Comparison of ENCODE assay signal across 8 cellular contexts in the genomic region with DNA sequence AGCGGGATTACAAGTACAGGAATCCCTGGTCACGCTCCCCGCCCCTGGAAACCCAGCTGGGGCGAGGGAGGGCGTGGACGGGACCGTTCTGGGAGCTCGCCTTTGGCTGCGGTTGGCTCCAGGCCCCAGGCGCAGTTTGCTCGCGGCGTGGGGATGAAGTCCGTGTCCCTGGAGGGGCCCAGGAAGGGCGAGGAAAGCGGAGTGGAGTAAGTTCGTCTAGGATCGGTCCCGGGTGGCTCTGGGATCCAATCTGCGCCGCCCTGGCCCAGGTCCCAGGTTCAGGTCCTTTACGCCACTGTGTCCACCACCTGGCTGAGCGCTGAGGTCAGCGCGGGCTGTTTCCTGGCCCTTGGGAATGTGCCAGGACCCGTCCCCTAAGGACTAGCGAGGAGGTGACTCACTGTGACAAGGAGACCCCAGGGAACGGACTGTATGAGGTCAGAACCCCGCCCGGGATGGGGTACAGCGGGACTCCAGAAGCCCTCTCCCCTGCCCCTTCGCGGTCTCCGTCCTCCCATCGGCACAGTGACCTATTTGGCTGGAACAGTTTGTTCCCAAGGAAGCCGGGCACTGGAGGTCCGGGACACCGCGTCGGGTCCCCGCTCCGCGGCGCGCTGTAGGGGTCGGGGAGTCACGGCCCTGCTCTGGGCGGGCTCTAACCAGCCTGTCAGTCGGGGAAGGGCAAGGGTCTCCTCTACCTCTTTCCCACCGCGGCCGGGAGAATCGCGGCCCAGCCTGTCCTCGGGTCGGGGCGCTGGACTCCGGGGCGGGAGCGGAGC. TPM values are rescaled to one million over a fixed set of nuclear protein-coding genes. Genes with fewer than 3 reads are reported as not detected.
DNase-seq lines count a peak whose midpoint lies in the region; ATAC-seq and TF ChIP-seq lines count a peak whose summit lies in the region.

No MANE protein-coding gene starts in this region.

- H3K27me3 Mint-ChIP-seq in activated T-helper 1 cell treated with anti-CD3 and anti-CD28 coated beads, Interleukin-12 subunit alpha, Interleukin-12 subunit beta, Interleukin-2, Interleukin-4 antibody, amounts not matched to agents 30 ng/mL and 10 ng/mL and 1 ng/mL, durations not matched to agents 14 hours and 24 hours and 36 hours (ENCODE audit: insufficient read depth) = peaks cover 4% of the 10 kb centered on the region

- H3K4me3 ChIP-seq in GM06990 (replicated peaks; ENCODE audit: low read depth, low read length) (peak overlapping the region; percentile 80), fibroblast of the aortic adventitia (ENCODE audit: low read depth, low read length) (peak overlapping the region; percentile 99), neural cell (ENCODE audit: low read length) (peak overlapping the region; percentile 75)

- H2AFZ ChIP-seq in neural cell (ENCODE audit: low read depth, low read length) = peak overlapping the region; percentile 4

- H3K4me3 Mint-ChIP-seq in activated T-helper 1 cell treated with anti-CD3 and anti-CD28 coated beads, Interleukin-12 subunit alpha, Interleukin-12 subunit beta, Interleukin-2, Interleukin-4 antibody, amounts not matched to agents 30 ng/mL and 10 ng/mL and 1 ng/mL, durations not matched to agents 14 hours and 24 hours and 36 hours = peak overlapping the region; percentile 97

- H3K36me3 ChIP-seq in GM06990 (ENCODE audit: control insufficient read depth, insufficient read depth, low read length) (peaks cover 31% of the 10 kb centered on the region), neural cell (ENCODE audit: insufficient read depth, low read length) (no peaks in the 10 kb centered on the region)

- TF ChIP-seq EP300 in neural cell (conservative IDR thresholded peaks at IDR 0.05; ENCODE audit: poor library complexity, severe bottlenecking) = no peak

- H3K9me2 ChIP-seq in neural cell (ENCODE audit: insufficient read depth, low read length) = no peaks in the 10 kb centered on the region

- H3F3A ChIP-seq in neural cell (ENCODE audit: insufficient read depth, low read length, poor library complexity, severe bottlenecking) = no peaks in the 10 kb centered on the region

- peak overlapping the region; percentile 12 for H3K27ac ChIP-seq in neural cell (ENCODE audit: low read length)

- TF ChIP-seq RAD21 in neural cell (conservative IDR thresholded peaks at IDR 0.05) = no peak

- TF ChIP-seq CTCF in GM06990 (IDR thresholded peaks at IDR 0.05; ENCODE audit: insufficient read depth, low read length, poor library complexity, severe bottlenecking) = no peak
- no peak for TF ChIP-seq CTCF in fibroblast of the aortic adventitia (IDR thresholded peaks at IDR 0.05; ENCODE audit: insufficient read depth, low read length)
- no peak for TF ChIP-seq CTCF in neural cell (IDR thresholded peaks at IDR 0.05; ENCODE audit: poor library complexity, severe bottlenecking)

- H3K9ac ChIP-seq in neural cell (ENCODE audit: low read length) = peak overlapping the region; percentile 54

- H3K27me3 ChIP-seq in GM06990 (replicated peaks; ENCODE audit: control insufficient read depth, insufficient read depth, low read length) (no peaks in the 10 kb centered on the region), neural cell (ENCODE audit: insufficient read depth, low read depth, low read length) (peaks cover 30% of the 10 kb centered on the region)

- H3K79me2 ChIP-seq in neural cell (replicated peaks; ENCODE audit: insufficient read depth, low read length) = peaks cover 20% of the 10 kb centered on the region

- H3K4me2 ChIP-seq in neural cell (ENCODE audit: low read length) = peak overlapping the region; percentile 55

- no peak for ATAC-seq in HG03378 (IDR thresholded peaks at IDR 0.05; ENCODE audit: unreplicated experiment)

- DNase-seq in GM06990 (ENCODE audit: extremely low read depth, insufficient read length) (peak; percentile 60), NCI-H1105 (lab: John Stamatoyannopoulos, UW) (peak; percentile 16), fibroblast of the aortic adventitia (ENCODE audit: low read depth) (peak; percentile 60), GDM1 (lab: John Stamatoyannopoulos, UW) (no peak), pons (ENCODE audit: low spot score) (no peak)
- peak; percentile 27 for DNase-seq in activated T-helper 1 cell treated with anti-CD3 and anti-CD28 coated beads, Interleukin-12 subunit alpha, Interleukin-12 subunit beta, Interleukin-2, Interleukin-4 antibody, amounts not matched to agents 30 ng/mL and 10 ng/mL and 1 ng/mL, durations not matched to agents 14 hours and 24 hours and 36 hours (ENCODE audit: low spot score)

- no peaks in the 10 kb centered on the region for H4K20me1 ChIP-seq in neural cell (ENCODE audit: insufficient read depth)

- peaks cover 26% of the 10 kb centered on the region for H3K36me3 Mint-ChIP-seq in activated T-helper 1 cell treated with anti-CD3 and anti-CD28 coated beads, Interleukin-12 subunit alpha, Interleukin-12 subunit beta, Interleukin-2, Interleukin-4 antibody, amounts not matched to agents 30 ng/mL and 10 ng/mL and 1 ng/mL, durations not matched to agents 14 hours and 24 hours and 36 hours (ENCODE audit: low read depth)

- H3K9me3 Mint-ChIP-seq in activated T-helper 1 cell treated with anti-CD3 and anti-CD28 coated beads, Interleukin-12 subunit alpha, Interleukin-12 subunit beta, Interleukin-2, Interleukin-4 antibody, amounts not matched to agents 30 ng/mL and 10 ng/mL and 1 ng/mL, durations not matched to agents 14 hours and 24 hours and 36 hours = no peaks in the 10 kb centered on the region

- H3K27ac Mint-ChIP-seq in activated T-helper 1 cell treated with anti-CD3 and anti-CD28 coated beads, Interleukin-12 subunit alpha, Interleukin-12 subunit beta, Interleukin-2, Interleukin-4 antibody, amounts not matched to agents 30 ng/mL and 10 ng/mL and 1 ng/mL, durations not matched to agents 14 hours and 24 hours and 36 hours = peak overlapping the region; percentile 96

- H3K4me1 Mint-ChIP-seq in activated T-helper 1 cell treated with anti-CD3 and anti-CD28 coated beads, Interleukin-12 subunit alpha, Interleukin-12 subunit beta, Interleukin-2, Interleukin-4 antibody, amounts not matched to agents 30 ng/mL and 10 ng/mL and 1 ng/mL, durations not matched to agents 14 hours and 24 hours and 36 hours (ENCODE audit: low read depth) = peaks cover 72% of the 10 kb centered on the region

- intact Hi-C loops in activated T-helper 1 cell treated with anti-CD3 and anti-CD28 coated beads, Interleukin-12 subunit alpha, Interleukin-12 subunit beta, Interleukin-2, Interleukin-4 antibody, amounts not matched to agents 30 ng/mL and 10 ng/mL and 1 ng/mL, durations not matched to agents 14 hours and 24 hours and 36 hours (cut with micrococcal nuclease) = loop anchor here (2.0 to 5.0 kb wide), 3 partner anchors 132 to 757 kb away; a partner anchor contains a TSS

- no peaks in the 10 kb centered on the region for H3K9me3 ChIP-seq in neural cell (ENCODE audit: low read length)

TF ChIP-seq in neural cell, 6 proteins besides CTCF, POLR2A, EP300 and RAD21:
- TF ChIP-seq TAF1 (IDR thresholded peaks at IDR 0.05; ENCODE audit: low read depth) (no peak), MXI1 (conservative IDR thresholded peaks at IDR 0.05; ENCODE audit: poor library complexity, severe bottlenecking) (no peak), POLR2AphosphoS5 (IDR thresholded peaks at IDR 0.05) (no peak), EZH2 (IDR thresholded peaks at IDR 0.05; ENCODE audit: borderline replicate concordance, insufficient read depth, low read length, poor library complexity, severe bottlenecking) (no peak), SMC3 (conservative IDR thresholded peaks at IDR 0.05; ENCODE audit: poor library complexity) (no peak)
- TF ChIP-seq, protein P1, sequence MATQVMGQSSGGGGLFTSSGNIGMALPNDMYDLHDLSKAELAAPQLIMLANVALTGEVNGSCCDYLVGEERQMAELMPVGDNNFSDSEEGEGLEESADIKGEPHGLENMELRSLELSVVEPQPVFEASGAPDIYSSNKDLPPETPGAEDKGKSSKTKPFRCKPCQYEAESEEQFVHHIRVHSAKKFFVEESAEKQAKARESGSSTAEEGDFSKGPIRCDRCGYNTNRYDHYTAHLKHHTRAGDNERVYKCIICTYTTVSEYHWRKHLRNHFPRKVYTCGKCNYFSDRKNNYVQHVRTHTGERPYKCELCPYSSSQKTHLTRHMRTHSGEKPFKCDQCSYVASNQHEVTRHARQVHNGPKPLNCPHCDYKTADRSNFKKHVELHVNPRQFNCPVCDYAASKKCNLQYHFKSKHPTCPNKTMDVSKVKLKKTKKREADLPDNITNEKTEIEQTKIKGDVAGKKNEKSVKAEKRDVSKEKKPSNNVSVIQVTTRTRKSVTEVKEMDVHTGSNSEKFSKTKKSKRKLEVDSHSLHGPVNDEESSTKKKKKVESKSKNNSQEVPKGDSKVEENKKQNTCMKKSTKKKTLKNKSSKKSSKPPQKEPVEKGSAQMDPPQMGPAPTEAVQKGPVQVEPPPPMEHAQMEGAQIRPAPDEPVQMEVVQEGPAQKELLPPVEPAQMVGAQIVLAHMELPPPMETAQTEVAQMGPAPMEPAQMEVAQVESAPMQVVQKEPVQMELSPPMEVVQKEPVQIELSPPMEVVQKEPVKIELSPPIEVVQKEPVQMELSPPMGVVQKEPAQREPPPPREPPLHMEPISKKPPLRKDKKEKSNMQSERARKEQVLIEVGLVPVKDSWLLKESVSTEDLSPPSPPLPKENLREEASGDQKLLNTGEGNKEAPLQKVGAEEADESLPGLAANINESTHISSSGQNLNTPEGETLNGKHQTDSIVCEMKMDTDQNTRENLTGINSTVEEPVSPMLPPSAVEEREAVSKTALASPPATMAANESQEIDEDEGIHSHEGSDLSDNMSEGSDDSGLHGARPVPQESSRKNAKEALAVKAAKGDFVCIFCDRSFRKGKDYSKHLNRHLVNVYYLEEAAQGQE (IDR thresholded peaks at IDR 0.05; ENCODE audit: borderline replicate concordance) = no peak
TF ChIP-seq in neural cell: peak in this region for 0.

RNA-seq across cellular contexts. Expression of a gene that starts 0.7 kb away (rescaled TPM):
- total RNA-seq in activated T-helper 1 cell treated with anti-CD3 and anti-CD28 coated beads, Interleukin-12 subunit alpha, Interleukin-12 subunit beta, Interleukin-2, Interleukin-4 antibody, amounts not matched to agents 30 ng/mL and 10 ng/mL and 1 ng/mL, durations not matched to agents 14 hours and 24 hours and 36 hours = 105 and 107 TPM in 2 replicates
- 246 and 749 TPM in 2 replicates for total RNA-seq in fibroblast of the aortic adventitia (ENCODE audit: low replicate concordance)
- 23.0 and 28.9 TPM in 2 replicates for polyA plus RNA-seq in neural cell
- 17.5 and 18.6 TPM in 2 replicates for polyA minus RNA-seq in neural cell

RNA-seq across cellular contexts. Expression of a gene that starts 18.4 kb away (rescaled TPM):
- 0.05 and 0.10 TPM in 2 replicates for total RNA-seq in activated T-helper 1 cell treated with anti-CD3 and anti-CD28 coated beads, Interleukin-12 subunit alpha, Interleukin-12 subunit beta, Interleukin-2, Interleukin-4 antibody, amounts not matched to agents 30 ng/mL and 10 ng/mL and 1 ng/mL, durations not matched to agents 14 hours and 24 hours and 36 hours
- total RNA-seq in fibroblast of the aortic adventitia (ENCODE audit: low replicate concordance) = not detected in 2 replicates
- not detected in 2 replicates for polyA plus RNA-seq in neural cell
- not detected in 2 replicates for polyA minus RNA-seq in neural cell

Comparison
In these comparisons a context has a peak if more than half of its experiments do, and no peak if none do; other contexts are left out.
1. DNase-seq: peak in GM06990 (single experiment), NCI-H1105 (single experiment), activated T-helper 1 cell treated with anti-CD3 and anti-CD28 coated beads, Interleukin-12 subunit alpha, Interleukin-12 subunit beta, Interleukin-2, Interleukin-4 antibody, amounts not matched to agents 30 ng/mL and 10 ng/mL and 1 ng/mL, durations not matched to agents 14 hours and 24 hours and 36 hours (single experiment) and fibroblast of the aortic adventitia (single experiment); none in GDM1 (single experiment) and pons (single experiment).
2. Peak in every context shown above with its lines, with median percentiles within 50 percentile points of each other: H3K4me3 ChIP-seq.